8 cellular contexts compared by ENCODE assay signal in the genomic region with DNA sequence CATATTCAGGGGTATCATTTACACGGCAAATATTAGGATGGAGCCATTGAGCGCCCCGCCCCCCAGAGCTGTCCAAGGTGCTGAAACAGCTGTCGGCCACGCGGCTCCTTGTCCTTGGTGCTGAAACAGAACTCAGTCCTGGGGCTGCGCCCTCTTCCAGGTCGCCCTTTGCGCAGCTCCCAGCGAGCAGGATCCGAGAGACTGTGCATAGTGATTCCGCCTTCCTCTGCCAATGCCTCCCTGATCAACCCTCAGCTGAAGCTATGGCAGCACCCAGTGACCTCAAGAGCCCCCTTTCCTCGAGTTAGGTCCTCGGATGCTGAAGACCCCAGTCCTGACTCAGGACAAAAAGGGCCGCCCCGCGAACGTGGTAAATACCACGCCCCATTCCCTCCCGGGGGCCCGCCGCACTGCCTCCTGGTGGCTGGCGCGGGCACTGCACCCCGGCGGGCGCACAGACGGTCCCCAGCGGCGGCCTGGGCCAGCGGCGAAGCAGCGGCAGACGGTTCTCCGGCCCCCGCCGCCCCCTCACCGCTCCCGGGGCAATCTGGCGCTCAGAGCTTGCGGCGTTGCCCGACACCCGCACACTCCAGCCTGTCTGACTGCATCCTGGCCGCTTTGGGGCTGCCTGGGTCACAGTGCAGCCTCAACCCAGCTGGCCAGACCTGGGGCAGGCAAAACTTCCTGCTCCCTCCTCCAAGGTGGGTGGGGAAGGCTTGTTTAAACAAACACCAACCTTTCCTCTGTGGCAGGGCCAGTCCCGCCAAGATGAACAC. TPM values are rescaled to one million over a fixed set of nuclear protein-coding genes. Genes with fewer than 3 reads are reported as not detected.
DNase-seq lines count a peak whose midpoint lies in the region; ATAC-seq and TF ChIP-seq lines count a peak whose summit lies in the region.

No MANE protein-coding gene starts in this region.

- peaks cover 0 to 51% (median 20%) of the 10 kb centered on the region in 3 donors for H3K27me3 ChIP-seq in sigmoid colon

- 5 to 8% methylated on average over 46 of the region's 46 CpGs for WGBS in sigmoid colon, 2 donors

- no peaks in the 10 kb centered on the region for H3K4me1 Mint-ChIP-seq in T-helper 2 cell treated with Interferon-gamma antibody and Interleukin-4, amounts not matched to agents 5 μg/mL and 100 μg/mL, for 36 hours (ENCODE audit: low read depth)

- no peaks in the 10 kb centered on the region for H3K9me3 Mint-ChIP-seq in T-helper 2 cell treated with Interferon-gamma antibody and Interleukin-4, amounts not matched to agents 5 μg/mL and 100 μg/mL, for 36 hours

- H3K27me3 Mint-ChIP-seq in T-helper 2 cell treated with Interferon-gamma antibody and Interleukin-4, amounts not matched to agents 5 μg/mL and 100 μg/mL, for 36 hours (ENCODE audit: low read depth), result peaks cover 12% of the 10 kb centered on the region

- peak in 1 of 4 experiments; percentile 9 for TF ChIP-seq CTCF in sigmoid colon (IDR thresholded peaks at IDR 0.05)

- H3K4me3 Mint-ChIP-seq in T-helper 2 cell treated with Interferon-gamma antibody and Interleukin-4, amounts not matched to agents 5 μg/mL and 100 μg/mL, for 36 hours, result no peak overlapping the region

- no peak overlapping the region for H3K27ac ChIP-seq in sigmoid colon

- no peaks in the 10 kb centered on the region for H3K36me3 Mint-ChIP-seq in T-helper 2 cell treated with Interferon-gamma antibody and Interleukin-4, amounts not matched to agents 5 μg/mL and 100 μg/mL, for 36 hours (ENCODE audit: low read depth)

- intact Hi-C loops in sigmoid colon (cut with DNase I), result no loop called here

- no peak overlapping the region for H3K4me3 ChIP-seq in sigmoid colon

- H3K27ac Mint-ChIP-seq in T-helper 2 cell treated with Interferon-gamma antibody and Interleukin-4, amounts not matched to agents 5 μg/mL and 100 μg/mL, for 36 hours, result no peak overlapping the region

- no peaks in the 10 kb centered on the region for H3K9me3 ChIP-seq in sigmoid colon

- ATAC-seq in GM18861 (IDR thresholded peaks at IDR 0.05; ENCODE audit: unreplicated experiment), result no peak
- ATAC-seq in HG03095 (IDR thresholded peaks at IDR 0.05; ENCODE audit: unreplicated experiment), result no peak

- DNase-seq in AML-193 (lab: John Stamatoyannopoulos, UW), result peak; percentile 7 to 27
- DNase-seq in HUDEP-2 (lab: John Stamatoyannopoulos, UW; ENCODE audit: unreplicated experiment in 76 of 76), result peak in 64 of 76 experiments; percentile 8 to 80 (median 62)
- DNase-seq in T-helper 2 cell treated with Interferon-gamma antibody and Interleukin-4, amounts not matched to agents 5 μg/mL and 100 μg/mL, for 36 hours (ENCODE audit: low spot score), result peak; percentile 56
- DNase-seq in anterior cingulate cortex (lab: John Stamatoyannopoulos, UW), result peak in 35 of 58 donors; percentile 6 to 64 (median 35)
- peak; percentile 91 for DNase-seq in hepatic stellate cell (ENCODE audit: low spot score)
- DNase-seq in sigmoid colon, result peak; percentile 79

- TF ChIP-seq POLR2A in sigmoid colon (IDR thresholded peaks at IDR 0.05), result no peak

- H3K4me1 ChIP-seq in sigmoid colon, result peaks cover 0 to 6% (median 3%) of the 10 kb centered on the region in 4 donors

- no peak for TF ChIP-seq EP300 in sigmoid colon (IDR thresholded peaks at IDR 0.05)

- H3K36me3 ChIP-seq in sigmoid colon, result no peaks in the 10 kb centered on the region

RNA-seq across cellular contexts. Expression of a gene that starts 13.4 kb away (rescaled TPM):
- 1 to 10 TPM in 3 of 4 donors, under 1 TPM in 1; 0.66 to 3.6 (median 1.6) TPM for total RNA-seq in sigmoid colon
- polyA plus RNA-seq in sigmoid colon, result 1 to 10 TPM; 4.2 to 8.4 (median 6.6) TPM

RNA-seq across cellular contexts. Expression of a gene that starts 58.9 kb away (rescaled TPM):
- total RNA-seq in sigmoid colon, result 1 to 10 TPM in 2 of 4 donors, under 1 TPM in 2; 0.71 to 4.4 (median 1.3) TPM
- polyA plus RNA-seq in sigmoid colon, result 1 to 10 TPM in 1 of 3 donors, not detected in 2; 1.1 TPM

Comparison
In these comparisons a context has a peak if more than half of its experiments do, and no peak if none do; other contexts are left out.
1. DNase-seq: peak in every context shown above with its lines; median percentile 91 in hepatic stellate cell; 79 in sigmoid colon; 62 in HUDEP-2; 56 in T-helper 2 cell treated with Interferon-gamma antibody and Interleukin-4, amounts not matched to agents 5 μg/mL and 100 μg/mL, for 36 hours; 35 in anterior cingulate cortex; 17 in AML-193.